Comparison of ENCODE assay signal across 15 cellular contexts in genomic region chr14:102589761-102590290, GRCh38. TPM values are rescaled to one million over a fixed set of nuclear protein-coding genes. Genes with fewer than 3 reads are reported as not detected.
DNase-seq lines count a peak whose midpoint lies in the region; ATAC-seq and TF ChIP-seq lines count a peak whose summit lies in the region.
"Had no signal": no experiment of that assay in that cellular context is flagged by ENCODE, and none has a peak within 500 bp of the region (broad histone marks: within the 10 kb centered on the region; RNA-seq: fewer than 3 reads in every experiment).

No MANE protein-coding gene starts in this region.

- no peaks in the 10 kb centered on the region for H3K27me3 ChIP-seq in CD4-positive, CD25-positive, alpha-beta regulatory T cell (ENCODE audit: control insufficient read depth, insufficient read depth, low read length)
- no peaks in the 10 kb centered on the region for H3K27me3 ChIP-seq in HCT116 (ENCODE audit: insufficient read depth, low read length)
- H3K27me3 ChIP-seq: ascending aorta, right lobe of liver had no signal

- no peak for TF ChIP-seq POLR2A in HCT116 (IDR thresholded peaks at IDR 0.05; ENCODE audit: borderline replicate concordance, extremely low read depth, insufficient read depth, insufficient read length)

- intact Hi-C loops in HCT116 (cut with micrococcal nuclease) = loop anchor here (10.0 kb wide), 1 partner anchor 325 kb away; no protein-coding TSS in a partner anchor

- H4K20me1 ChIP-seq in HCT116 (ENCODE audit: insufficient read depth) = peaks cover 8% of the 10 kb centered on the region; the same call in 1 of the 2 replicates

- peaks cover 20% of the 10 kb centered on the region for H3K27me3 Mint-ChIP-seq in CD4-positive, CD25-positive, alpha-beta regulatory T cell
- H3K27me3 Mint-ChIP-seq in nephron (ENCODE audit: low read depth) = no peaks in the 10 kb centered on the region

- no peak overlapping the region for H3K4me3 ChIP-seq in CD4-positive, CD25-positive, alpha-beta regulatory T cell (ENCODE audit: low read depth, low read length)
- H3K4me3 ChIP-seq in HCT116 (replicated peaks in 1 of 2; ENCODE audit: low read depth in 1 of 2, low read length in 2 of 2) = no peak overlapping the region
- H3K4me3 ChIP-seq: ascending aorta, right lobe of liver had no signal

- RAD21 ChIA-PET in HCT116 (lab: Charles Lee; ENCODE audit: low non-redundant PET in 1 of 2, low total read pairs in 2 of 2, uncharacterized antibody in 2 of 2, unreplicated experiment in 2 of 2) = no interaction called here

- H3K4me1 ChIP-seq in CD4-positive, CD25-positive, alpha-beta regulatory T cell (ENCODE audit: control insufficient read depth, insufficient read depth, low read length, poor library complexity, severe bottlenecking) = peaks cover 24% of the 10 kb centered on the region
- peaks cover 19 to 52% of the 10 kb centered on the region in 2 experiments for H3K4me1 ChIP-seq in HCT116 (ENCODE audit: control insufficient read depth in 1 of 2, insufficient read depth in 2 of 2, low read length in 2 of 2)

- peaks cover 5 to 22% (median 13%) of the 10 kb centered on the region in 4 donors for H3K4me1 Mint-ChIP-seq in CD4-positive, CD25-positive, alpha-beta regulatory T cell
- peaks cover 55% of the 10 kb centered on the region for H3K4me1 Mint-ChIP-seq in nephron

- H3K9me2 ChIP-seq in HCT116 (ENCODE audit: insufficient read depth) = no peaks in the 10 kb centered on the region

- H3K36me3 Mint-ChIP-seq in CD4-positive, CD25-positive, alpha-beta regulatory T cell = no peaks in the 10 kb centered on the region
- no peaks in the 10 kb centered on the region for H3K36me3 Mint-ChIP-seq in nephron (ENCODE audit: low read depth)

- H3K9me3 ChIP-seq in CD4-positive, CD25-positive, alpha-beta regulatory T cell (ENCODE audit: control insufficient read depth in 2 of 2, low read length in 2 of 2) = no peaks in the 10 kb centered on the region
- H3K9me3 ChIP-seq in HCT116 (ENCODE audit: control insufficient read depth in 1 of 2, insufficient read depth in 1 of 2, low read depth in 1 of 2, low read length in 2 of 2) = no peaks in the 10 kb centered on the region
- H3K9me3 ChIP-seq: ascending aorta, right lobe of liver had no signal

- peaks cover 26% of the 10 kb centered on the region for H3K79me2 ChIP-seq in HCT116 (ENCODE audit: insufficient read depth, low read length)

- H3K27ac Mint-ChIP-seq in CD4-positive, CD25-positive, alpha-beta regulatory T cell = peak overlapping the region in 2 of 3 donors; percentile 79 to 89
- H3K27ac Mint-ChIP-seq in nephron = peak overlapping the region; percentile 98 to 100 (median 98)
- H3K27ac Mint-ChIP-seq: activated CD8-positive, alpha-beta memory T cell treated with anti-CD3 and anti-CD28 coated beads, Interleukin-2, amount 10 ng/mL, durations not matched to agents 7 days and 5 days had no signal

- BruUV-seq in HCT116 (replicated peaks; lab: Mats Ljungman, UMichigan) = no TSS peak

- no peak overlapping the region for H3K27ac ChIP-seq in CD4-positive, CD25-positive, alpha-beta regulatory T cell (ENCODE audit: insufficient read depth, low read length, poor library complexity, severe bottlenecking)
- 0 out of 2 replicates have a peak overlapping the region, but pooled peaks have one; percentile 96 for H3K27ac ChIP-seq in HCT116 (ENCODE audit: low read depth, low read length)
- H3K27ac ChIP-seq: right lobe of liver had no signal

- no peak overlapping the region for H3K9ac ChIP-seq in HCT116 (ENCODE audit: low read length)

- TF ChIP-seq CTCF in HCT116 (IDR thresholded peaks at IDR 0.05 in 2 of 3, conservative IDR thresholded peaks at IDR 0.05 in 1 of 3; ENCODE audit: borderline replicate concordance in 1 of 3, insufficient read depth in 1 of 3, low read depth in 2 of 3, low read length in 2 of 3) (no peak), nephron (IDR thresholded peaks at IDR 0.05; ENCODE audit: unreplicated experiment in 3 of 3) (no peak)

- peak overlapping the region; percentile 80 to 94 (median 86) for H3K4me3 Mint-ChIP-seq in CD4-positive, CD25-positive, alpha-beta regulatory T cell
- H3K4me3 Mint-ChIP-seq in nephron = peak overlapping the region; percentile 88 to 98 (median 89)

- H2AFZ ChIP-seq in HCT116 (ENCODE audit: low read depth, low read length, poor library complexity, severe bottlenecking) = no peak overlapping the region

- TF ChIP-seq RAD21 in HCT116 (IDR thresholded peaks at IDR 0.05; ENCODE audit: low read depth) = no peak

- H3K9me3 Mint-ChIP-seq in CD4-positive, CD25-positive, alpha-beta regulatory T cell = no peaks in the 10 kb centered on the region
- no peaks in the 10 kb centered on the region for H3K9me3 Mint-ChIP-seq in nephron

- CTCF ChIA-PET in HCT116 (lab: Charles Lee) = no interaction called here

- 0 out of 2 replicates have a peak overlapping the region, but pooled peaks have one; percentile 93 for H3K4me2 ChIP-seq in HCT116 (ENCODE audit: low read length)

- POLR2A ChIA-PET in HCT116 (lab: Charles Lee) = interaction anchor here (1.2 kb wide), 1 partner anchor 65 kb away, joined by 4 read pairs; no protein-coding TSS in a partner anchor

- no peak for ATAC-seq in CD4-positive, CD25-positive, alpha-beta regulatory T cell (ENCODE audit: low read depth in 2 of 2)
- ATAC-seq in HCT116 = no peak
- ATAC-seq: activated CD8-positive, alpha-beta memory T cell treated with anti-CD3 and anti-CD28 coated beads, Interleukin-2, amount 10 ng/mL, durations not matched to agents 7 days and 5 days; right lobe of liver had no signal

- no peak for DNase-seq in CD4-positive, CD25-positive, alpha-beta regulatory T cell
- DNase-seq in HCT116 (ENCODE audit: low read depth, low spot score) (no peak), cerebellar cortex (ENCODE audit: low spot score) (peak; percentile 49), NCI-H524 treated with DMSO at 0.1 percent for 48 hours (lab: John Stamatoyannopoulos, UW) (no peak), globus pallidus (ENCODE audit: low spot score) (no peak), KG1 (lab: John Stamatoyannopoulos, UW) (no peak), ecto neural progenitor cell (ENCODE audit: low spot score) (no peak)
- DNase-seq: activated CD8-positive, alpha-beta memory T cell treated with anti-CD3 and anti-CD28 coated beads, Interleukin-2, amount 10 ng/mL, durations not matched to agents 7 days and 5 days; effector CD8-positive, alpha-beta T cell; foreskin melanocyte; HCEC 1CT; T1000 had no signal

- H3K36me3 ChIP-seq in CD4-positive, CD25-positive, alpha-beta regulatory T cell (ENCODE audit: control insufficient read depth, insufficient read depth, low read length) = no peaks in the 10 kb centered on the region
- H3K36me3 ChIP-seq in HCT116 (ENCODE audit: control insufficient read depth in 1 of 2, insufficient read depth in 2 of 2, low read length in 2 of 2) = no peaks in the 10 kb centered on the region
- H3K36me3 ChIP-seq: ascending aorta, right lobe of liver had no signal

TF ChIP-seq in HCT116, 20 proteins besides CTCF, POLR2A, EP300 and RAD21:
- no peak for TF ChIP-seq ZNF274 (IDR thresholded peaks at IDR 0.05; ENCODE audit: low read depth, low read length)
- TF ChIP-seq TCF7L2 (IDR thresholded peaks at IDR 0.05; ENCODE audit: borderline replicate concordance, extremely low read depth, insufficient read depth, insufficient read length) = no peak

RNA-seq across cellular contexts. Expression of gene RCOR1, which starts 2.6 kb away (rescaled TPM):
- 28.1 TPM for total RNA-seq in CD4-positive, CD25-positive, alpha-beta regulatory T cell
- 1 to 10 TPM in 1 of 4 donors, under 1 TPM in 3; 0.40 to 1.2 (median 0.48) TPM for polyA plus RNA-seq in CD4-positive, CD25-positive, alpha-beta regulatory T cell
- 30.7 TPM for total RNA-seq in HCT116 (2021; ENCODE audit: unreplicated experiment)
- 13.6 and 15.0 TPM in 2 replicates for polyA plus RNA-seq in HCT116 (2012)
